12 cellular contexts compared by ENCODE assay signal in genomic region chr7:28855538-28856217, GRCh38.
DNase-seq lines count a peak whose midpoint lies in the region; ATAC-seq, FAIRE-seq and TF ChIP-seq lines count a peak whose summit lies in the region.
"Had no signal": no experiment of that assay in that cellular context is flagged by ENCODE, and none has a peak within 500 bp of the region (broad histone marks: within the 10 kb centered on the region; RNA-seq: fewer than 3 reads in every experiment).

No MANE protein-coding gene starts in this region.

- no peak overlapping the region for H3K14ac ChIP-seq in H9 (ENCODE audit: insufficient read depth, low read length)

- peaks cover 28% of the 10 kb centered on the region for H3K27me3 Mint-ChIP-seq in H9 (ENCODE audit: low read depth)
- peaks cover 43% of the 10 kb centered on the region for H3K27me3 Mint-ChIP-seq in endodermal cell (ENCODE audit: insufficient read depth)

- peaks cover 5% of the 10 kb centered on the region for H3F3A ChIP-seq in PC-3 (ENCODE audit: low read length, unreplicated experiment)

- no peaks in the 10 kb centered on the region for H3K79me2 ChIP-seq in PC-3 (ENCODE audit: low read length)
- no peaks in the 10 kb centered on the region for H3K79me2 ChIP-seq in H9 (ENCODE audit: insufficient read depth, low read length)

- no peak overlapping the region for H3K4ac ChIP-seq in H9 (ENCODE audit: low read depth, low read length)

- no peak overlapping the region for H2BK15ac ChIP-seq in H9 (ENCODE audit: low read depth, low read length)

- H3K9me2 ChIP-seq in PC-3 (replicated peaks; ENCODE audit: low read length), result no peaks in the 10 kb centered on the region

- peaks cover 7 to 10% of the 10 kb centered on the region in 2 experiments for H3K4me1 Mint-ChIP-seq in H9
- peaks cover 17% of the 10 kb centered on the region for H3K4me1 Mint-ChIP-seq in endodermal cell

- H3K9ac ChIP-seq in PC-3 (ENCODE audit: low read length) (peak overlapping the region; percentile 40; the same call in 1 of the 2 replicates), H9 (ENCODE audit: extremely low read depth, insufficient read length, low read length) (no peak overlapping the region), endodermal cell (ENCODE audit: extremely low read depth, low read length, poor library complexity, severe bottlenecking) (no peak overlapping the region)

- CTCF ChIA-PET in PC-3 (lab: Charles Lee), result interaction anchor here (0.5 to 1.6 kb wide), 3 partner anchors 47 to 306 kb away, joined by 3 to 5 read pairs (median 5); no protein-coding TSS in a partner anchor

- FAIRE-seq in pancreas (lab: Jason Lieb, UNC), result no peak

- no peak for TF ChIP-seq CTCF in PC-3 (conservative IDR thresholded peaks at IDR 0.05; ENCODE audit: low read depth, low read length)
- TF ChIP-seq CTCF in pancreas (IDR thresholded peaks at IDR 0.05), result no peak
- TF ChIP-seq CTCF in H9 (conservative IDR thresholded peaks at IDR 0.05), result no peak
- TF ChIP-seq CTCF in endodermal cell (conservative IDR thresholded peaks at IDR 0.05), result no peak

- H4K8ac ChIP-seq in H9 (replicated peaks; ENCODE audit: insufficient read length, low read depth, low read length), result no peak overlapping the region

- no TSS peak for BruUV-seq in PC-3 (replicated peaks; lab: Mats Ljungman, UMichigan)

- no peaks in the 10 kb centered on the region for H3K79me1 ChIP-seq in H9 (ENCODE audit: insufficient read depth, low read depth, low read length, poor library complexity, severe bottlenecking)

- H3K36me3 ChIP-seq in PC-3 (ENCODE audit: low read depth, low read length), result no peaks in the 10 kb centered on the region
- H3K36me3 ChIP-seq in pancreas, result no peaks in the 10 kb centered on the region
- H3K36me3 ChIP-seq in endodermal cell (ENCODE audit: control insufficient read depth, insufficient read depth, low read length), result no peaks in the 10 kb centered on the region
- H3K36me3 ChIP-seq: gastroesophageal sphincter had no signal

- no peak overlapping the region for H3K23ac ChIP-seq in H9 (ENCODE audit: insufficient read length, low read depth, low read length)

- intact Hi-C loops in PC-3 (cut with micrococcal nuclease), result loop anchor here (2.0 to 5.0 kb wide), 4 partner anchors 49 to 467 kb away; no protein-coding TSS in a partner anchor
- intact Hi-C loops in pancreas (cut with DNase I), result no loop called here

- H4K20me1 ChIP-seq in PC-3 (ENCODE audit: low read length) (no peaks in the 10 kb centered on the region), H9 (ENCODE audit: control insufficient read depth, insufficient read depth, insufficient read length) (no peaks in the 10 kb centered on the region)

- ATAC-seq in PC-3, result peak; percentile 72
- ATAC-seq in esophagus mucosa, result peak; percentile 36
- ATAC-seq in pancreas, result peak in 3 of 4 donors; percentile 20 to 49 (median 42)
- no peak for ATAC-seq in HG03521 (IDR thresholded peaks at IDR 0.05; ENCODE audit: unreplicated experiment)
- ATAC-seq: activated CD8-positive, alpha-beta T cell treated with anti-CD3 and anti-CD28 coated beads, Interleukin-2, amount 10 ng/mL, durations not matched to agents 7 days and 5 days; gastroesophageal sphincter had no signal

- WGBS in pancreas, 2 donors, result 53 to 54% methylated on average over 4 of the region's 4 CpGs
- WGBS in H9 (ENCODE audit: extremely low coverage, insufficient read length, low lambda C conversion rate), result no CpG with 5 or more reads among the region's 4 CpGs
- WGBS in endodermal cell (ENCODE audit: insufficient coverage in 1 of 2, insufficient read length in 1 of 2), 2 experiments, result 89 to 100% methylated on average over 1 to 4 of the region's 4 CpGs

- H2AFZ ChIP-seq in PC-3 (ENCODE audit: low read length) (no peak overlapping the region), H9 (ENCODE audit: low read length) (no peak overlapping the region)

- H3K4me3 ChIP-seq in PC-3 (ENCODE audit: low read length) (0 out of 2 replicates have a peak overlapping the region, but pooled peaks have one; percentile 29), pancreas (no peak overlapping the region), endodermal cell (ENCODE audit: low read length) (no peak overlapping the region)
- H3K4me3 ChIP-seq: gastroesophageal sphincter had no signal

- H3K4me1 ChIP-seq in PC-3 (ENCODE audit: insufficient read depth, low read length) (peaks cover 50% of the 10 kb centered on the region), pancreas (peaks cover 0 to 4% (median 0%) of the 10 kb centered on the region in 3 donors), H9 (ENCODE audit: insufficient read depth, low read length) (no peaks in the 10 kb centered on the region), endodermal cell (ENCODE audit: control insufficient read depth, insufficient read depth, low read length) (no peaks in the 10 kb centered on the region)

- no peak overlapping the region for H4K91ac ChIP-seq in H9 (ENCODE audit: insufficient read length, low read depth, low read length)

- no peak overlapping the region for H2BK20ac ChIP-seq in H9 (ENCODE audit: low read depth, low read length, poor library complexity, severe bottlenecking)

- H4K5ac ChIP-seq in H9 (ENCODE audit: insufficient read length, low read depth, low read length), result no peak overlapping the region

- H3K4me3 Mint-ChIP-seq in H9 (no peak overlapping the region), endodermal cell (no peak overlapping the region)
- H3K4me3 Mint-ChIP-seq: activated CD8-positive, alpha-beta T cell treated with anti-CD3 and anti-CD28 coated beads, Interleukin-2, amount 10 ng/mL, durations not matched to agents 7 days and 5 days had no signal

- H3K23me2 ChIP-seq in H9 (ENCODE audit: insufficient read length, low read depth, low read length, poor library complexity, severe bottlenecking), result no peaks in the 10 kb centered on the region

- H3K27me3 ChIP-seq in PC-3 (ENCODE audit: low read length) (no peaks in the 10 kb centered on the region), pancreas (no peaks in the 10 kb centered on the region), H9 (ENCODE audit: insufficient read depth, low read length) (no peaks in the 10 kb centered on the region), endodermal cell (ENCODE audit: control insufficient read depth, insufficient read depth, low read length, poor library complexity, severe bottlenecking) (peaks cover 34% of the 10 kb centered on the region)

- no peak overlapping the region for H2BK5ac ChIP-seq in H9 (ENCODE audit: insufficient read length, low read length)

- H3K27ac Mint-ChIP-seq in H9, result no peak overlapping the region
- H3K27ac Mint-ChIP-seq in endodermal cell, result no peak overlapping the region
- H3K27ac Mint-ChIP-seq: activated CD8-positive, alpha-beta T cell treated with anti-CD3 and anti-CD28 coated beads, Interleukin-2, amount 10 ng/mL, durations not matched to agents 7 days and 5 days had no signal

- H3T11ph ChIP-seq in H9 (ENCODE audit: low read length), result no peak overlapping the region

- H3K9me3 Mint-ChIP-seq in H9 (0 out of 5 replicates have a peak, but pooled peaks cover 0 to 2% of the 10 kb centered on the region in 2 experiments), endodermal cell (peaks cover 4% of the 10 kb centered on the region)

- no peak overlapping the region for H2AK5ac ChIP-seq in H9 (ENCODE audit: insufficient read length, low read length)

- no peak overlapping the region for H3K56ac ChIP-seq in H9 (ENCODE audit: insufficient read length, low read depth, low read length)

- H2BK120ac ChIP-seq in H9 (ENCODE audit: low read depth, low read length, poor library complexity, severe bottlenecking), result no peak overlapping the region

- peak overlapping the region; percentile 82 for H3K27ac ChIP-seq in PC-3 (ENCODE audit: low read length)
- peak overlapping the region in 1 of 4 donors; percentile 58 for H3K27ac ChIP-seq in pancreas
- H3K27ac ChIP-seq in H9 (ENCODE audit: insufficient read length, low read depth, low read length), result no peak overlapping the region
- no peak overlapping the region for H3K27ac ChIP-seq in endodermal cell (ENCODE audit: low read depth, low read length)
- H3K27ac ChIP-seq: gastroesophageal sphincter had no signal

- POLR2A ChIA-PET in PC-3 (lab: Charles Lee; ENCODE audit: unreplicated experiment), result interaction anchor here (0.6 kb wide), 1 partner anchor 27 kb away, joined by 4 read pairs; no protein-coding TSS in a partner anchor

- no peak overlapping the region for H2BK12ac ChIP-seq in H9 (ENCODE audit: insufficient read length, low read depth, low read length)

- H3K9me3 ChIP-seq in PC-3 (ENCODE audit: low read length), result no peaks in the 10 kb centered on the region
- H3K9me3 ChIP-seq in pancreas, result no peaks in the 10 kb centered on the region
- H3K9me3 ChIP-seq in H9 (ENCODE audit: control insufficient read depth, low read depth, low read length), result no peaks in the 10 kb centered on the region
- no peaks in the 10 kb centered on the region for H3K9me3 ChIP-seq in endodermal cell (ENCODE audit: control insufficient read depth, low read length)
- H3K9me3 ChIP-seq: gastroesophageal sphincter had no signal

- H3K36me3 Mint-ChIP-seq in H9 (ENCODE audit: insufficient read depth in 1 of 3, low read depth in 3 of 3) (peaks cover 0 to 2% (median 0%) of the 10 kb centered on the region in 3 experiments; a peak in 1 of 7 replicates), endodermal cell (ENCODE audit: low read depth) (no peaks in the 10 kb centered on the region)

- no peak overlapping the region for H3K18ac ChIP-seq in H9 (ENCODE audit: insufficient read length, low read depth, low read length)

- H3K4me2 ChIP-seq in PC-3 (ENCODE audit: low read length) (peak overlapping the region; percentile 62), H9 (ENCODE audit: insufficient read depth, insufficient read length, low read length) (no peak overlapping the region)

- peak; percentile 90 for DNase-seq in GM04503 (ENCODE audit: low read depth)
- DNase-seq in PC-3, result peak; percentile 99
- DNase-seq in pancreas, result peak in 2 of 6 donors; percentile 10 to 34
- no peak for DNase-seq in DMS79 treated with DMSO at 0.1 percent for 48 hours (lab: John Stamatoyannopoulos, UW)
- no peak for DNase-seq in H9
- no peak for DNase-seq in endodermal cell
- DNase-seq: activated CD8-positive, alpha-beta T cell treated with anti-CD3 and anti-CD28 coated beads, Interleukin-2, amount 10 ng/mL, durations not matched to agents 7 days and 5 days; RPMI8226; stimulated activated CD4-positive, alpha-beta T cell treated with anti-CD3 and anti-CD28 coated beads, Interleukin-1b, Interleukin-23, amount 100 ng/mL, for 48 hours had no signal

Comparison
In these comparisons a context has a peak if more than half of its experiments do, and no peak if none do; other contexts are left out.
1. DNase-seq: peak in GM04503 (single experiment) and PC-3 (single experiment); none in DMS79 treated with DMSO at 0.1 percent for 48 hours (single experiment), H9 (single experiment) and endodermal cell (single experiment).